In genomic region chr12:89351489-89352241, GRCh38 we compare ENCODE assay signal across 8 cellular contexts. TPM values are rescaled to one million over a fixed set of nuclear protein-coding genes. Genes with fewer than 3 reads are reported as not detected.
DNase-seq lines count a peak whose midpoint lies in the region; ATAC-seq and TF ChIP-seq lines count a peak whose summit lies in the region.

No MANE protein-coding gene starts in this region.

- ATAC-seq in GM19438 (IDR thresholded peaks at IDR 0.05; ENCODE audit: low read depth, unreplicated experiment) (peak; percentile 20), upper lobe of left lung (ENCODE audit: low FRiP score in 2 of 2) (peak; percentile 1 to 4), HG02840 (IDR thresholded peaks at IDR 0.05; ENCODE audit: low FRiP score, unreplicated experiment) (no peak)
- peak; percentile 42 to 50 for ATAC-seq in naive thymus-derived CD8-positive, alpha-beta T cell

- H3K4me2 ChIP-seq in MM.1S (ENCODE audit: low read depth, low read length): peak overlapping the region; percentile 79

- H3K36me3 Mint-ChIP-seq in naive thymus-derived CD8-positive, alpha-beta T cell: no peaks in the 10 kb centered on the region

- peaks cover 30 to 71% (median 55%) of the 10 kb centered on the region in 4 donors for H3K4me1 Mint-ChIP-seq in naive thymus-derived CD8-positive, alpha-beta T cell

- peak overlapping the region; percentile 92 for H3K9ac ChIP-seq in MM.1S (ENCODE audit: low read length)

- peak overlapping the region in 9 of 10 donors; percentile 69 to 90 (median 83) for H3K27ac Mint-ChIP-seq in naive thymus-derived CD8-positive, alpha-beta T cell

- H3K4me1 ChIP-seq in MM.1S (ENCODE audit: low read length) (peaks cover 40% of the 10 kb centered on the region), upper lobe of left lung (peaks cover 27 to 66% (median 35%) of the 10 kb centered on the region in 4 donors)

- peak overlapping the region; percentile 94 for H3K27ac ChIP-seq in MM.1S (ENCODE audit: low read length)
- H3K27ac ChIP-seq in upper lobe of left lung: peak overlapping the region; percentile 96 to 100 (median 99)

- H3K36me3 ChIP-seq in MM.1S (replicated peaks; ENCODE audit: insufficient read depth, low read length) (no peaks in the 10 kb centered on the region), upper lobe of left lung (peaks cover 0 to 25% (median 8%) of the 10 kb centered on the region in 4 donors)

- peaks cover 0 to 4% (median 0%) of the 10 kb centered on the region in 5 donors for H3K27me3 Mint-ChIP-seq in naive thymus-derived CD8-positive, alpha-beta T cell

- H2AFZ ChIP-seq in MM.1S (ENCODE audit: low read length): no peak overlapping the region

- H3K9me3 ChIP-seq in MM.1S (replicated peaks; ENCODE audit: insufficient read depth, low read length) (no peaks in the 10 kb centered on the region), upper lobe of left lung (no peaks in the 10 kb centered on the region)

- peaks cover 58% of the 10 kb centered on the region for H3K79me2 ChIP-seq in MM.1S (ENCODE audit: low read length)

- H3K27me3 ChIP-seq in MM.1S (replicated peaks; ENCODE audit: insufficient read depth, low read length): no peaks in the 10 kb centered on the region
- H3K27me3 ChIP-seq in upper lobe of left lung: no peaks in the 10 kb centered on the region

- POLR2A ChIA-PET in naive thymus-derived CD8-positive, alpha-beta T cell (lab: Charles Lee): interaction anchor here (0.8 to 2.4 kb wide), 4 partner anchors 77 to 174 kb away, joined by 3 to 9 read pairs (median 4); no protein-coding TSS in a partner anchor

- TF ChIP-seq POLR2A in upper lobe of left lung (IDR thresholded peaks at IDR 0.05): no peak

- DNase-seq in AG10803 (ENCODE audit: low read depth) (peak; percentile 52), MM.1S (peak; percentile 40), epithelial cell of esophagus (ENCODE audit: low read depth) (no peak), upper lobe of left lung (peak; percentile 53 to 90)
- peak; percentile 47 for DNase-seq in activated CD8-positive, alpha-beta memory T cell treated with anti-CD3 and anti-CD28 coated beads, Interleukin-2, amount 50 U/mL, for 4 hours
- DNase-seq in naive thymus-derived CD8-positive, alpha-beta T cell: peak in 9 of 10 donors; percentile 3 to 64 (median 35)

- 0 to 1% methylated on average over 8 to 47 of the region's 87 CpGs for WGBS in upper lobe of left lung, 2 donors

- no peaks in the 10 kb centered on the region for H3K9me3 Mint-ChIP-seq in naive thymus-derived CD8-positive, alpha-beta T cell

- no peak for TF ChIP-seq EP300 in upper lobe of left lung (IDR thresholded peaks at IDR 0.05)

- no peaks in the 10 kb centered on the region for H3K9me2 ChIP-seq in MM.1S (replicated peaks; ENCODE audit: insufficient read depth, low read length)

- H3F3A ChIP-seq in MM.1S (ENCODE audit: insufficient read depth, low read length): peaks cover 85% of the 10 kb centered on the region

- peak overlapping the region; percentile 80 to 96 (median 92) for H3K4me3 Mint-ChIP-seq in naive thymus-derived CD8-positive, alpha-beta T cell

- peak overlapping the region; percentile 93 for H3K4me3 ChIP-seq in AG10803 (ENCODE audit: low read length)
- H3K4me3 ChIP-seq in MM.1S (ENCODE audit: low read length): peak overlapping the region; percentile 89
- peak overlapping the region; percentile 51 for H3K4me3 ChIP-seq in epithelial cell of esophagus (ENCODE audit: low read length)
- H3K4me3 ChIP-seq in upper lobe of left lung: peak overlapping the region; percentile 62 to 85 (median 74)

- TF ChIP-seq CTCF in AG10803 (conservative IDR thresholded peaks at IDR 0.05; ENCODE audit: low read length) (no peak), MM.1S (IDR thresholded peaks at IDR 0.05; ENCODE audit: low read length) (no peak), epithelial cell of esophagus (IDR thresholded peaks at IDR 0.05; ENCODE audit: insufficient read depth, low read depth, low read length, missing control alignments) (no peak), upper lobe of left lung (IDR thresholded peaks at IDR 0.05) (peak in 1 of 6 experiments; percentile 4)

- H4K20me1 ChIP-seq in MM.1S (ENCODE audit: insufficient read depth, low read length): no peaks in the 10 kb centered on the region

RNA-seq across cellular contexts. Expression of gene DUSP6, which starts 0.6 kb away (rescaled TPM):
- 1 to 10 TPM in 1 of 2 experiments, under 1 TPM in 1; 0.57 to 1.4 TPM for total RNA-seq in naive thymus-derived CD8-positive, alpha-beta T cell
- 1 to 10 TPM in 2 of 3 donors, under 1 TPM in 1; 0.67 to 2.1 (median 1.1) TPM for polyA plus RNA-seq in naive thymus-derived CD8-positive, alpha-beta T cell
- 100 to 1,000 TPM in 2 of 6 donors, 10 to 100 TPM in 4; 18.4 to 236 (median 86.0) TPM for total RNA-seq in upper lobe of left lung

Comparison
In these comparisons a context has a peak if more than half of its experiments do, and no peak if none do; other contexts are left out.
1. RNA of gene DUSP6, which starts 0.6 kb away (total RNA-seq): 18.4 to 236 TPM in upper lobe of left lung; 0.57 to 1.4 TPM in naive thymus-derived CD8-positive, alpha-beta T cell; every median in the first group is over 4 times any median in the second.
2. Peak in every context shown above with its lines, with median percentiles within 50 percentile points of each other: H3K4me3 ChIP-seq.